ENCODE assay signal across 1 cellular context in genomic region chr1:38534473-38534823, GRCh38.
TF ChIP-seq lines count a peak whose summit lies in the region.

No MANE protein-coding gene starts in this region.

TF ChIP-seq in K562, 482 proteins besides CTCF, POLR2A, EP300 and RAD21 (continued from another document):
- no peak for TF ChIP-seq CREB3 (tag; conservative IDR thresholded peaks at IDR 0.05; ENCODE audit: low read depth)
- no peak for TF ChIP-seq HDAC8 (tag; IDR thresholded peaks at IDR 0.05)
- TF ChIP-seq GTF3C2 (IDR thresholded peaks at IDR 0.05; ENCODE audit: borderline replicate concordance, extremely low read depth, insufficient read length) = no peak
- no peak for TF ChIP-seq DMBX1 (CRISPR knock-in tag; IDR thresholded peaks at IDR 0.05; ENCODE audit: borderline replicate concordance)
- TF ChIP-seq ZNF785 (CRISPR knock-in tag; IDR thresholded peaks at IDR 0.05) = no peak
- no peak for TF ChIP-seq ZNF239 (CRISPR knock-in tag; IDR thresholded peaks at IDR 0.05)
- TF ChIP-seq CUX1 (CRISPR knock-in tag; IDR thresholded peaks at IDR 0.05) = no peak
- no peak for TF ChIP-seq GTF2B (IDR thresholded peaks at IDR 0.05; ENCODE audit: extremely low read depth, insufficient read length)
- TF ChIP-seq E2F8 (IDR thresholded peaks at IDR 0.05; ENCODE audit: low read depth, partially characterized antibody) = no peak
- no peak for TF ChIP-seq ZNF445 (CRISPR knock-in tag; IDR thresholded peaks at IDR 0.05; ENCODE audit: low read depth)
- TF ChIP-seq ZNF780A (CRISPR knock-in tag; IDR thresholded peaks at IDR 0.05) = no peak
